Comparison of ENCODE assay signal across 2 cellular contexts in genomic region chr17:64055183-64056142, GRCh38.
TF ChIP-seq lines count a peak whose summit lies in the region.

No MANE protein-coding gene starts in this region.

TF ChIP-seq in SK-N-SH treated with all-trans-retinoic acid at 6 μM for 48 hours, 23 proteins besides CTCF, POLR2A, EP300 and RAD21 (continued from another document):
- TF ChIP-seq TSHZ2 (CRISPR knock-in tag; IDR thresholded peaks at IDR 0.05) (no peak), TCF4 (CRISPR knock-in tag; IDR thresholded peaks at IDR 0.05; ENCODE audit: borderline replicate concordance) (no peak), ISL1 (CRISPR knock-in tag; IDR thresholded peaks at IDR 0.05) (no peak), ZFP30 (CRISPR knock-in tag; IDR thresholded peaks at IDR 0.05) (no peak), POU6F1 (CRISPR knock-in tag; IDR thresholded peaks at IDR 0.05; ENCODE audit: borderline replicate concordance, low read depth) (no peak), ZNF8 (CRISPR knock-in tag; IDR thresholded peaks at IDR 0.05) (no peak), ZC3H10 (CRISPR knock-in tag; IDR thresholded peaks at IDR 0.05) (no peak), RARB (CRISPR knock-in tag; IDR thresholded peaks at IDR 0.05) (no peak), ZFP3 (CRISPR knock-in tag; IDR thresholded peaks at IDR 0.05) (no peak)
TF ChIP-seq in SK-N-SH treated with all-trans-retinoic acid at 6 μM for 48 hours: peak in this region for 0.

TF ChIP-seq in SK-N-SH, 30 proteins besides CTCF, POLR2A, EP300 and RAD21 (continued from another document):
- TF ChIP-seq USF1 (IDR thresholded peaks at IDR 0.05; ENCODE audit: borderline replicate concordance, low read depth), result no peak
- TF ChIP-seq YY1 (IDR thresholded peaks at IDR 0.05; ENCODE audit: low read depth), result no peak
- TF ChIP-seq MAX (IDR thresholded peaks at IDR 0.05; ENCODE audit: low read depth), result no peak
- no peak for TF ChIP-seq SMC3 (IDR thresholded peaks at IDR 0.05; ENCODE audit: low read depth, low read length)
- no peak for TF ChIP-seq MEF2A (IDR thresholded peaks at IDR 0.05; ENCODE audit: borderline replicate concordance, low read depth)
- no peak for TF ChIP-seq FOSL2 (IDR thresholded peaks at IDR 0.05; ENCODE audit: borderline replicate concordance, low read depth)
- TF ChIP-seq ELF1 (IDR thresholded peaks at IDR 0.05), result no peak
- no peak for TF ChIP-seq ZBTB33 (IDR thresholded peaks at IDR 0.05; ENCODE audit: borderline replicate concordance, low read depth)
- no peak for TF ChIP-seq USF2 (IDR thresholded peaks at IDR 0.05; ENCODE audit: borderline replicate concordance, low read depth, low read length)
- TF ChIP-seq REST (IDR thresholded peaks at IDR 0.05; ENCODE audit: low read depth, low read length), result no peak
- no peak for TF ChIP-seq RCOR1 (IDR thresholded peaks at IDR 0.05; ENCODE audit: low read length)
- TF ChIP-seq NRF1 (IDR thresholded peaks at IDR 0.05; ENCODE audit: low read depth, low read length), result no peak
- no peak for TF ChIP-seq TAF1 (IDR thresholded peaks at IDR 0.05; ENCODE audit: borderline replicate concordance, low read depth, low read length)
- TF ChIP-seq JUND (IDR thresholded peaks at IDR 0.05), result no peak
- no peak for TF ChIP-seq TEAD4 (IDR thresholded peaks at IDR 0.05; ENCODE audit: borderline replicate concordance, insufficient read depth)
